ENCODE assay signal across 22 cellular contexts in genomic region chr1:203204776-203205175, GRCh38. TPM values are rescaled to one million over a fixed set of nuclear protein-coding genes. Genes with fewer than 3 reads are reported as not detected.
"Had no signal": no experiment of that assay in that cellular context is flagged by ENCODE, and none has a peak within 500 bp of the region (broad histone marks: within the 10 kb centered on the region; RNA-seq: fewer than 3 reads in every experiment).

No MANE protein-coding gene starts in this region.

- H3K27me3 ChIP-seq: dorsolateral prefrontal cortex, right lobe of liver had no signal

- ATAC-seq: activated CD4-positive, CD25-positive, alpha-beta regulatory T cell treated with anti-CD3 and anti-CD28 coated beads, Interleukin-2, amount 50 U/mL, for 24 hours; left ventricle myocardium superior had no signal

- DNase-seq: activated CD4-positive, alpha-beta T cell treated with anti-CD3 and anti-CD28 coated beads, Interleukin-2, amount 50 U/mL, for 1 hour; activated naive CD4-positive, alpha-beta T cell treated with anti-CD3 and anti-CD28 coated beads for 36 hours; dorsolateral prefrontal cortex; endodermal cell; hippocampal formation; kidney; left ventricle myocardium superior; mesendoderm; right lobe of liver; stimulated activated CD4-positive, alpha-beta T cell treated with anti-CD3 and anti-CD28 coated beads, Interleukin-12 subunit alpha, Interleukin-12 subunit beta, amount 100 ng/mL, for 4 hours; stimulated activated CD4-positive, alpha-beta T cell treated with anti-CD3 and anti-CD28 coated beads, Interleukin-2, amount 100 ng/mL, for 24 hours; stomach had no signal

- H3K9me3 ChIP-seq: right lobe of liver, stomach had no signal

- H3K27ac ChIP-seq: dorsolateral prefrontal cortex, right lobe of liver had no signal

- H3K36me3 ChIP-seq: right lobe of liver, stomach had no signal

- H3K4me3 ChIP-seq: dorsolateral prefrontal cortex, right lobe of liver, stomach had no signal

RNA-seq across cellular contexts. Expression of gene CHI3L1, which starts 18.3 kb away (rescaled TPM):
- total RNA-seq: activated CD8-positive, alpha-beta memory T cell treated with anti-CD3 and anti-CD28 coated beads for 36 hours; activated T-helper 1 cell treated with anti-CD3 and anti-CD28 coated beads, Interleukin-12 subunit alpha, Interleukin-12 subunit beta, Interleukin-2, Interleukin-4 antibody, amounts not matched to agents 30 ng/mL and 10 ng/mL and 1 ng/mL, durations not matched to agents 14 hours and 24 hours and 36 hours; pulmonary artery endothelial cell had no signal
- polyA plus RNA-seq: neural cell had no signal

RNA-seq across cellular contexts. Expression of gene CHIT1, which starts 24.7 kb away (rescaled TPM):
- total RNA-seq: astrocyte, epithelial cell of proximal tubule, glomerular endothelial cell, left ventricle myocardium superior, pulmonary artery endothelial cell had no signal
- polyA plus RNA-seq: neural cell, urinary bladder had no signal

RNA-seq across cellular contexts. Expression of gene MYBPH, which starts 29.1 kb away (rescaled TPM):
- total RNA-seq: activated CD8-positive, alpha-beta memory T cell treated with anti-CD3 and anti-CD28 coated beads for 36 hours; activated naive CD4-positive, alpha-beta T cell treated with anti-CD3 and anti-CD28 coated beads for 36 hours; activated T-helper 1 cell treated with anti-CD3 and anti-CD28 coated beads, Interleukin-12 subunit alpha, Interleukin-12 subunit beta, Interleukin-2, Interleukin-4 antibody, amounts not matched to agents 30 ng/mL and 10 ng/mL and 1 ng/mL, durations not matched to agents 14 hours and 24 hours and 36 hours; astrocyte; bronchial epithelial cell; endodermal cell; epithelial cell of proximal tubule; glomerular endothelial cell; kidney; left ventricle myocardium superior; pulmonary artery endothelial cell; stomach had no signal
- polyA plus RNA-seq: neural cell, urinary bladder had no signal
